In the genomic region with DNA sequence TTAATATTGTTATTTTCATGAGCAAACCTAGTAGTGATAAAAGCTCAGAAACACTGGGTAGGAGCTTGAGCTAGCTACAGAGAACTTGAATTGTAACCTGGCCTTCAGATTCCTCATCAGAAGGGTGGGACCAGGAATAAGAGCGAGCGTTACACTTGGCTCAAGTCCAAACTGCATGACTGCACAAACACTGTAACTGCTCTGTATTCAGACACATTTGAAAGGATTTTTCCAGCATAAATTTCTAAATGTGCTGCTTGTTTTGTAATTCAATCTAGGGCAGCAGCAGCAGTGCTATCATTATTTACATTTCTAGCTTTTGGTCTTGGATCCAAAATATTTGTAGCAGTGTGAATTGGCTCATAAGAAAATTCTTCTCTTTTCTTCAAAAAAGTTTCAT, we compare ENCODE assay signal across 1 cellular context.
TF ChIP-seq lines count a peak whose summit lies in the region.

No MANE protein-coding gene starts in this region.

TF ChIP-seq in HEK293, 187 proteins besides CTCF, POLR2A, EP300 and RAD21 (continued from another document):
- TF ChIP-seq, protein P1, sequence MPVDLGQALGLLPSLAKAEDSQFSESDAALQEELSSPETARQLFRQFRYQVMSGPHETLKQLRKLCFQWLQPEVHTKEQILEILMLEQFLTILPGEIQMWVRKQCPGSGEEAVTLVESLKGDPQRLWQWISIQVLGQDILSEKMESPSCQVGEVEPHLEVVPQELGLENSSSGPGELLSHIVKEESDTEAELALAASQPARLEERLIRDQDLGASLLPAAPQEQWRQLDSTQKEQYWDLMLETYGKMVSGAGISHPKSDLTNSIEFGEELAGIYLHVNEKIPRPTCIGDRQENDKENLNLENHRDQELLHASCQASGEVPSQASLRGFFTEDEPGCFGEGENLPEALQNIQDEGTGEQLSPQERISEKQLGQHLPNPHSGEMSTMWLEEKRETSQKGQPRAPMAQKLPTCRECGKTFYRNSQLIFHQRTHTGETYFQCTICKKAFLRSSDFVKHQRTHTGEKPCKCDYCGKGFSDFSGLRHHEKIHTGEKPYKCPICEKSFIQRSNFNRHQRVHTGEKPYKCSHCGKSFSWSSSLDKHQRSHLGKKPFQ (tag by site-specific recombination; IDR thresholded peaks at IDR 0.05) = peak; percentile 60
- TF ChIP-seq ZNF449 (tag by site-specific recombination; IDR thresholded peaks at IDR 0.05) = no peak
- peak; percentile 6 for TF ChIP-seq ZNF529 (tag by site-specific recombination; IDR thresholded peaks at IDR 0.05; ENCODE audit: insufficient replicate concordance)
- no peak for TF ChIP-seq ZNF654 (tag by site-specific recombination; IDR thresholded peaks at IDR 0.05; ENCODE audit: low read depth)
- 0 out of 2 replicates have a peak, but pooled peaks have one; percentile 23 for TF ChIP-seq ZNF660 (tag by site-specific recombination; IDR thresholded peaks at IDR 0.05)
